In genomic region chr17:83156408-83156807, GRCh38 we compare ENCODE assay signal across 15 cellular contexts.
"Had no signal": no experiment of that assay in that cellular context is flagged by ENCODE, and none has a peak within 500 bp of the region (broad histone marks: within the 10 kb centered on the region; RNA-seq: fewer than 3 reads in every experiment).

No MANE protein-coding gene starts in this region.

- ATAC-seq: activated T-cell treated with anti-CD3 and anti-CD28 coated beads, Interleukin-2, amount 50 U/mL, for 4 hours; stimulated activated naive B cell treated with anti-CD40 and anti-IgM and Interleukin-4, amounts not matched to agents 10 μg/mL and 1 μg/mL and 100 μg/mL, for 72 hours; WTC11 had no signal

- H3K9me3 Mint-ChIP-seq: activated T-cell treated with anti-CD3 and anti-CD28 coated beads, Interleukin-2, amount 50 U/mL, for 4 hours; naive thymus-derived CD4-positive, alpha-beta T cell; stimulated activated naive B cell treated with anti-CD40 and anti-IgM and Interleukin-4, amounts not matched to agents 10 μg/mL and 1 μg/mL and 100 μg/mL, for 72 hours; T-helper 1 cell treated with Interleukin-12 subunit alpha and Interleukin-12 subunit beta and Interleukin-4 antibody, amounts not matched to agents 30 μg/mL and 1 μg/mL, for 36 hours had no signal

- H3K27me3 ChIP-seq: upper lobe of right lung had no signal

- H3K4me3 Mint-ChIP-seq: activated T-cell treated with anti-CD3 and anti-CD28 coated beads, Interleukin-2, amount 50 U/mL, for 4 hours; naive thymus-derived CD4-positive, alpha-beta T cell; stimulated activated naive B cell treated with anti-CD40 and anti-IgM and Interleukin-4, amounts not matched to agents 10 μg/mL and 1 μg/mL and 100 μg/mL, for 72 hours; T-helper 1 cell treated with Interleukin-12 subunit alpha and Interleukin-12 subunit beta and Interleukin-4 antibody, amounts not matched to agents 30 μg/mL and 1 μg/mL, for 36 hours; WTC11 had no signal

- H3K27ac ChIP-seq: epithelial cell of prostate, upper lobe of right lung had no signal

- H3K36me3 Mint-ChIP-seq: naive thymus-derived CD4-positive, alpha-beta T cell; stimulated activated naive B cell treated with anti-CD40 and anti-IgM and Interleukin-4, amounts not matched to agents 10 μg/mL and 1 μg/mL and 100 μg/mL, for 72 hours; WTC11 had no signal

- H3K36me3 ChIP-seq: upper lobe of right lung had no signal

- DNase-seq: activated CD4-positive, alpha-beta T cell treated with anti-CD3 and anti-CD28 coated beads, Interleukin-2, amount 50 U/mL, for 1 hour; activated T-cell treated with anti-CD3 and anti-CD28 coated beads, Interleukin-2, amount 50 U/mL, for 4 hours; caudate nucleus; effector memory CD4-positive, alpha-beta T cell; hypothalamus; naive thymus-derived CD4-positive, alpha-beta T cell; retina; stimulated activated CD4-positive, alpha-beta T cell treated with anti-CD3 and anti-CD28 coated beads, Interleukin-2, amount 100 ng/mL, for 24 hours; stimulated activated naive B cell treated with anti-CD40 and anti-IgM and Interleukin-4, amounts not matched to agents 10 μg/mL and 1 μg/mL and 100 μg/mL, for 72 hours had no signal

- H3K4me3 ChIP-seq: coronary artery, lung, upper lobe of right lung had no signal

- H3K27ac Mint-ChIP-seq: naive thymus-derived CD4-positive, alpha-beta T cell; stimulated activated naive B cell treated with anti-CD40 and anti-IgM and Interleukin-4, amounts not matched to agents 10 μg/mL and 1 μg/mL and 100 μg/mL, for 72 hours; T-helper 1 cell treated with Interleukin-12 subunit alpha and Interleukin-12 subunit beta and Interleukin-4 antibody, amounts not matched to agents 30 μg/mL and 1 μg/mL, for 36 hours; WTC11 had no signal

- H3K9me3 ChIP-seq: upper lobe of right lung had no signal
